9 cellular contexts compared by ENCODE assay signal in genomic region chr20:40686893-40687292, GRCh38.
DNase-seq lines count a peak whose midpoint lies in the region; ATAC-seq and TF ChIP-seq lines count a peak whose summit lies in the region.
"Had no signal": no experiment of that assay in that cellular context is flagged by ENCODE, and none has a peak within 500 bp of the region (broad histone marks: within the 10 kb centered on the region; RNA-seq: fewer than 3 reads in every experiment).

No MANE protein-coding gene starts in this region.

- in situ Hi-C loops in brain microvascular endothelial cell (cut with HindIII; ENCODE audit: low pct_ligation_motif_present, low sequenced_read_pairs), result no loop called here

- H3K4me1 ChIP-seq in DND-41 (ENCODE audit: insufficient read depth, low read length) (peaks cover 24% of the 10 kb centered on the region), iPS-18a (ENCODE audit: control insufficient read depth, low read depth, low read length) (peaks cover 8% of the 10 kb centered on the region)

- H3K4me3 ChIP-seq in DND-41 (ENCODE audit: low read depth in 1 of 2, low read length in 2 of 2), result no peak overlapping the region
- peak overlapping the region; percentile 35 for H3K4me3 ChIP-seq in brain microvascular endothelial cell (ENCODE audit: low read depth, low read length)
- peak overlapping the region; percentile 60 for H3K4me3 ChIP-seq in iPS-18a (ENCODE audit: low read length)

- H3K9me3 ChIP-seq in DND-41 (ENCODE audit: insufficient read depth, low read length, severe bottlenecking) (no peaks in the 10 kb centered on the region), iPS-18a (ENCODE audit: control insufficient read depth, low read depth, low read length) (no peaks in the 10 kb centered on the region)

- H3K27ac ChIP-seq in DND-41 (ENCODE audit: low read length) (no peak overlapping the region), brain microvascular endothelial cell (no peak overlapping the region), iPS-18a (ENCODE audit: low read length) (no peak overlapping the region)

- H3K9ac ChIP-seq in DND-41 (ENCODE audit: low read depth, low read length), result no peak overlapping the region
- no peak overlapping the region for H3K9ac ChIP-seq in iPS-18a (ENCODE audit: low read length)

- no peak overlapping the region for H2AFZ ChIP-seq in DND-41 (ENCODE audit: low read depth, low read length)

- H4K20me1 ChIP-seq in DND-41 (ENCODE audit: insufficient read depth, low read length), result no peaks in the 10 kb centered on the region; the same call in 1 of the 2 replicates

- no peaks in the 10 kb centered on the region for H3K79me2 ChIP-seq in DND-41 (ENCODE audit: insufficient read depth, low read length)

- TF ChIP-seq CTCF in DND-41 (IDR thresholded peaks at IDR 0.05; ENCODE audit: borderline replicate concordance, extremely low read depth, low read length, poor library complexity, severe bottlenecking) (no peak), brain microvascular endothelial cell (IDR thresholded peaks at IDR 0.05; ENCODE audit: low read depth, low read length, missing control alignments) (no peak)

- ATAC-seq in DND-41 (ENCODE audit: insufficient read depth, low read depth) (no peak), GM18909 (IDR thresholded peaks at IDR 0.05; ENCODE audit: poor library complexity, unreplicated experiment) (no peak), GM21528 (IDR thresholded peaks at IDR 0.05; ENCODE audit: low FRiP score, unreplicated experiment) (no peak)
- ATAC-seq: activated CD8-positive, alpha-beta memory T cell treated with anti-CD3 and anti-CD28 coated beads, Interleukin-2, amount 10 ng/mL, durations not matched to agents 7 days and 5 days had no signal

- H3K36me3 ChIP-seq in DND-41 (ENCODE audit: insufficient read depth, low read length), result no peaks in the 10 kb centered on the region
- no peaks in the 10 kb centered on the region for H3K36me3 ChIP-seq in brain microvascular endothelial cell (replicated peaks)
- H3K36me3 ChIP-seq in iPS-18a (ENCODE audit: control insufficient read depth, low read depth, low read length), result no peaks in the 10 kb centered on the region

- peak overlapping the region; percentile 94; the same call in 1 of the 2 replicates for H3K4me2 ChIP-seq in DND-41 (ENCODE audit: insufficient read depth, low read length)

- DNase-seq in DND-41 (no peak), brain microvascular endothelial cell (no peak), retina (peak; percentile 52), NCI-H187 treated with DMSO at 0.1 percent for 48 hours (lab: John Stamatoyannopoulos, UW) (no peak), NCI-H2081 (lab: John Stamatoyannopoulos, UW) (no peak)
- DNase-seq: activated CD8-positive, alpha-beta memory T cell treated with anti-CD3 and anti-CD28 coated beads, Interleukin-2, amount 10 ng/mL, durations not matched to agents 7 days and 5 days had no signal

- no peaks in the 10 kb centered on the region for H3K27me3 ChIP-seq in DND-41 (ENCODE audit: insufficient read depth, low read length, poor library complexity)
- peaks cover 66% of the 10 kb centered on the region for H3K27me3 ChIP-seq in brain microvascular endothelial cell (replicated peaks)
- H3K27me3 ChIP-seq in iPS-18a (ENCODE audit: control insufficient read depth, insufficient read depth, low read length), result peaks cover 100% of the 10 kb centered on the region

Comparison
In these comparisons a context has a peak if more than half of its experiments do, and no peak if none do; other contexts are left out.
1. H3K4me3 ChIP-seq: peak in brain microvascular endothelial cell (single experiment) and iPS-18a (single experiment); none in DND-41 (0 of 2).